ENCODE assay signal across 6 cellular contexts in genomic region chr12:132195242-132195641, GRCh38. TPM values are rescaled to one million over a fixed set of nuclear protein-coding genes. Genes with fewer than 3 reads are reported as not detected.
DNase-seq lines count a peak whose midpoint lies in the region; ATAC-seq and TF ChIP-seq lines count a peak whose summit lies in the region.
"Not testable (repeated sequence)": the region's sequence is repeated elsewhere in the genome, so short reads cannot be mapped to it uniquely, and the experiment has no call there.

No MANE protein-coding gene starts in this region.

- intact Hi-C loops in Right ventricle myocardium inferior (cut with DNase I); thyroid gland (cut with DNase I): not testable (repeated sequence)

- WGBS in thyroid gland, 2 donors = 44 to 47% methylated on average over 12 of the region's 12 CpGs

- H4K20me1 ChIP-seq in BLaER1 treated with 17β-estradiol and CSF1 and Interleukin-3, amounts not matched to agents 10 nM and 100 nM = not testable (repeated sequence)

- peak overlapping the region in 6 of 11 experiments; percentile 30 to 59 (median 40); a peak in 9 of 22 replicates for H3K9ac ChIP-seq in BLaER1 treated with 17β-estradiol and CSF1 and Interleukin-3, amounts not matched to agents 10 nM and 100 nM

- peaks cover 11 to 17% (median 14%) of the 10 kb centered on the region in 11 experiments; a peak in 19 of 22 replicates for H3K9me3 ChIP-seq in BLaER1 treated with 17β-estradiol and CSF1 and Interleukin-3, amounts not matched to agents 10 nM and 100 nM (replicated peaks in 1 of 11)
- not testable (repeated sequence) for H3K9me3 ChIP-seq in thyroid gland

- ATAC-seq in Right ventricle myocardium inferior = not testable (repeated sequence)

- peaks cover 0 to 12% (median 0%) of the 10 kb centered on the region in 11 experiments; a peak in 5 of 22 replicates for H3K27me3 ChIP-seq in BLaER1 treated with 17β-estradiol and CSF1 and Interleukin-3, amounts not matched to agents 10 nM and 100 nM
- not testable (repeated sequence) for H3K27me3 ChIP-seq in thyroid gland

- H3K4me3 ChIP-seq in BLaER1 treated with 17β-estradiol and CSF1 and Interleukin-3, amounts not matched to agents 10 nM and 100 nM = peak overlapping the region in 2 of 10 experiments; percentile 26 to 31; a peak in 1 of 20 replicates
- not testable (repeated sequence) for H3K4me3 ChIP-seq in thyroid gland (replicated peaks in 1 of 3)

- DNase-seq in DMS79 (lab: John Stamatoyannopoulos, UW) = peak; percentile 23
- DNase-seq in NCI-H1105 treated with DMSO at 0.1 percent for 48 hours (lab: John Stamatoyannopoulos, UW) = peak; percentile 27
- DNase-seq in NCI-H748 (lab: John Stamatoyannopoulos, UW; ENCODE audit: unreplicated experiment) = peak; percentile 38
- peak; percentile 22 for DNase-seq in Right ventricle myocardium inferior (ENCODE audit: missing footprints)
- peak; percentile 63 to 64 for DNase-seq in thyroid gland

- TF ChIP-seq CTCF in thyroid gland (IDR thresholded peaks at IDR 0.05) = not testable (repeated sequence)

- peaks cover 28 to 70% (median 53%) of the 10 kb centered on the region in 10 experiments for H3K4me1 ChIP-seq in BLaER1 treated with 17β-estradiol and CSF1 and Interleukin-3, amounts not matched to agents 10 nM and 100 nM
- H3K4me1 ChIP-seq in thyroid gland = peaks cover 13 to 14% of the 10 kb centered on the region in 2 donors

- H3K36me3 ChIP-seq in BLaER1 treated with 17β-estradiol and CSF1 and Interleukin-3, amounts not matched to agents 10 nM and 100 nM; thyroid gland: not testable (repeated sequence)

- peak overlapping the region in 2 of 11 experiments; percentile 22 to 25; a peak in 3 of 22 replicates for H3K27ac ChIP-seq in BLaER1 treated with 17β-estradiol and CSF1 and Interleukin-3, amounts not matched to agents 10 nM and 100 nM
- not testable (repeated sequence) for H3K27ac ChIP-seq in thyroid gland

- TF ChIP-seq POLR2A in thyroid gland (IDR thresholded peaks at IDR 0.05) = not testable (repeated sequence)

- peak overlapping the region; percentile 65 to 93 (median 82) for H3K4me2 ChIP-seq in BLaER1 treated with 17β-estradiol and CSF1 and Interleukin-3, amounts not matched to agents 10 nM and 100 nM

RNA-seq across cellular contexts. Expression of gene NOC4L, which starts 51.0 kb away (rescaled TPM):
- 9.2 TPM for total RNA-seq in Right ventricle myocardium inferior
- 10 to 100 TPM in 2 of 4 donors, 1 to 10 TPM in 2; 9.3 to 22.4 (median 10.1) TPM for total RNA-seq in thyroid gland

RNA-seq across cellular contexts. Expression of gene DDX51, which starts 51.1 kb away (rescaled TPM):
- 10.4 TPM for total RNA-seq in Right ventricle myocardium inferior
- total RNA-seq in thyroid gland = 10 to 100 TPM; 11.2 to 23.1 (median 13.7) TPM
